ENCODE assay signal across 15 cellular contexts in genomic region chr2:238855299-238855698, GRCh38. TPM values are rescaled to one million over a fixed set of nuclear protein-coding genes. Genes with fewer than 3 reads are reported as not detected.
DNase-seq lines count a peak whose midpoint lies in the region; ATAC-seq and TF ChIP-seq lines count a peak whose summit lies in the region.
"Had no signal": no experiment of that assay in that cellular context is flagged by ENCODE, and none has a peak within 500 bp of the region (broad histone marks: within the 10 kb centered on the region; RNA-seq: fewer than 3 reads in every experiment).

No MANE protein-coding gene starts in this region.

- no peak overlapping the region for H3K4me3 Mint-ChIP-seq in Calu3 (ENCODE audit: low read depth, unreplicated experiment)
- H3K4me3 Mint-ChIP-seq in activated T-helper 17 cell treated with anti-CD3 and anti-CD28 coated beads, Interleukin-2, amount 50 U/mL, for 72 hours, result no peak overlapping the region
- H3K4me3 Mint-ChIP-seq: GM23338 had no signal

- H3K14ac ChIP-seq in mesenchymal stem cell (ENCODE audit: low read length in 2 of 2), result no peak overlapping the region

- H3K23ac ChIP-seq in mesenchymal stem cell (ENCODE audit: low read length in 2 of 2), result no peak overlapping the region

- no peak overlapping the region for H2AK5ac ChIP-seq in mesenchymal stem cell (ENCODE audit: low read length, severe bottlenecking)

- no TSS peak for BruUV-seq in Calu3 (replicated peaks; lab: Mats Ljungman, UMichigan)

- no peak for ATAC-seq in activated T-helper 17 cell treated with anti-CD3 and anti-CD28 coated beads, Interleukin-2, amount 50 U/mL, for 72 hours (replicated peaks)
- ATAC-seq: GM23338 had no signal

- no peaks in the 10 kb centered on the region for H3K9me3 Mint-ChIP-seq in Calu3 (ENCODE audit: low read depth, unreplicated experiment)
- no peaks in the 10 kb centered on the region for H3K9me3 Mint-ChIP-seq in activated T-helper 17 cell treated with anti-CD3 and anti-CD28 coated beads, Interleukin-2, amount 50 U/mL, for 72 hours
- H3K9me3 Mint-ChIP-seq: GM23338 had no signal

- H3K27me3 ChIP-seq in SJSA1 (replicated peaks) (no peaks in the 10 kb centered on the region), mesenchymal stem cell (ENCODE audit: control insufficient read depth in 1 of 2, insufficient read depth in 1 of 2, low read length in 2 of 2) (peaks cover 0 to 36% of the 10 kb centered on the region in 2 experiments), vagina (no peaks in the 10 kb centered on the region), tibial nerve (peaks cover 0 to 31% of the 10 kb centered on the region in 2 donors)

- H3K36me3 ChIP-seq in SJSA1 (peaks cover 19% of the 10 kb centered on the region), mesenchymal stem cell (ENCODE audit: control insufficient read depth in 1 of 2, insufficient read depth in 2 of 2, low read depth in 1 of 2, low read length in 2 of 2) (peaks cover 0 to 75% of the 10 kb centered on the region in 2 experiments), vagina (no peaks in the 10 kb centered on the region), tibial nerve (no peaks in the 10 kb centered on the region)
- H3K36me3 ChIP-seq: BLaER1 treated with 17β-estradiol and CSF1 and Interleukin-3, amounts not matched to agents 10 nM and 100 nM had no signal

- no peak for TF ChIP-seq EP300 in tibial nerve (IDR thresholded peaks at IDR 0.05)

- H2BK5ac ChIP-seq in mesenchymal stem cell (ENCODE audit: low read depth, low read length, poor library complexity, severe bottlenecking), result no peak overlapping the region

- no peak overlapping the region for H3K4ac ChIP-seq in mesenchymal stem cell (ENCODE audit: low read depth in 1 of 2, low read length in 2 of 2)

- peaks cover 60% of the 10 kb centered on the region for H3K27me3 Mint-ChIP-seq in Calu3 (ENCODE audit: unreplicated experiment)
- peaks cover 43% of the 10 kb centered on the region for H3K27me3 Mint-ChIP-seq in activated T-helper 17 cell treated with anti-CD3 and anti-CD28 coated beads, Interleukin-2, amount 50 U/mL, for 72 hours

- intact Hi-C loops in vagina (cut with DNase I), result no loop called here
- intact Hi-C loops in Calu3 (cut with micrococcal nuclease; ENCODE audit: unreplicated experiment), result no loop called here

- no peaks in the 10 kb centered on the region for H3K36me3 Mint-ChIP-seq in Calu3 (ENCODE audit: insufficient read depth, unreplicated experiment)
- H3K36me3 Mint-ChIP-seq in activated T-helper 17 cell treated with anti-CD3 and anti-CD28 coated beads, Interleukin-2, amount 50 U/mL, for 72 hours (ENCODE audit: low read depth), result no peaks in the 10 kb centered on the region

- no peak overlapping the region for H4K8ac ChIP-seq in mesenchymal stem cell (ENCODE audit: low read length)

- H3K27ac Mint-ChIP-seq in Calu3 (ENCODE audit: unreplicated experiment), result no peak overlapping the region
- no peak overlapping the region for H3K27ac Mint-ChIP-seq in activated T-helper 17 cell treated with anti-CD3 and anti-CD28 coated beads, Interleukin-2, amount 50 U/mL, for 72 hours
- H3K27ac Mint-ChIP-seq: GM23338 had no signal

- no peak overlapping the region for H2BK15ac ChIP-seq in mesenchymal stem cell (ENCODE audit: low read depth, poor library complexity, severe bottlenecking)

- no peak for TF ChIP-seq POLR2A in vagina (IDR thresholded peaks at IDR 0.05)
- no peak for TF ChIP-seq POLR2A in tibial nerve (IDR thresholded peaks at IDR 0.05)

- no peak for TF ChIP-seq CTCF in vagina (IDR thresholded peaks at IDR 0.05)
- no peak for TF ChIP-seq CTCF in Calu3 (IDR thresholded peaks at IDR 0.05; ENCODE audit: unreplicated experiment)
- TF ChIP-seq CTCF in tibial nerve (IDR thresholded peaks at IDR 0.05), result no peak

- peak; percentile 67 for DNase-seq in EH (ENCODE audit: low read depth)
- no peak for DNase-seq in SJSA1 (ENCODE audit: low read depth in 1 of 2, low spot score in 2 of 2)
- DNase-seq in mesenchymal stem cell, result no peak
- peak in 1 of 2 donors; percentile 16 for DNase-seq in vagina (ENCODE audit: extremely low spot score in 2 of 2)
- DNase-seq in Calu3, result no peak
- no peak for DNase-seq in tibial nerve (ENCODE audit: low spot score in 2 of 2)
- DNase-seq: DND-41, KBM-7, MV-4-11, NCI-H1417, NCI-H2029, NCI-H2171 treated with DMSO at 0.1 percent for 48 hours had no signal

- WGBS in mesenchymal stem cell, result 98% methylated on average over 6 of the region's 9 CpGs
- 95 to 96% methylated on average over 9 of the region's 9 CpGs for WGBS in tibial nerve, 2 donors

- no peak overlapping the region for H2BK120ac ChIP-seq in mesenchymal stem cell (ENCODE audit: low read depth, low read length)

- no peak overlapping the region for H4K91ac ChIP-seq in mesenchymal stem cell (ENCODE audit: low read length)

- H3K9ac ChIP-seq in mesenchymal stem cell (ENCODE audit: low read length), result peak overlapping the region; percentile 99
- H3K9ac ChIP-seq: BLaER1 treated with 17β-estradiol and CSF1 and Interleukin-3, amounts not matched to agents 10 nM and 100 nM had no signal

- H2AFZ ChIP-seq in mesenchymal stem cell (ENCODE audit: low read depth, low read length), result no peak overlapping the region
- H2AFZ ChIP-seq: GM23338 had no signal

- H3K27ac ChIP-seq in SJSA1, result no peak overlapping the region
- H3K27ac ChIP-seq in mesenchymal stem cell (ENCODE audit: low read length, poor library complexity, severe bottlenecking), result no peak overlapping the region
- peak overlapping the region; percentile 94 for H3K27ac ChIP-seq in vagina
- no peak overlapping the region for H3K27ac ChIP-seq in tibial nerve
- H3K27ac ChIP-seq: BLaER1 treated with 17β-estradiol and CSF1 and Interleukin-3, amounts not matched to agents 10 nM and 100 nM had no signal

- no peaks in the 10 kb centered on the region for H3K4me1 Mint-ChIP-seq in Calu3 (ENCODE audit: low read depth, unreplicated experiment)
- no peaks in the 10 kb centered on the region for H3K4me1 Mint-ChIP-seq in activated T-helper 17 cell treated with anti-CD3 and anti-CD28 coated beads, Interleukin-2, amount 50 U/mL, for 72 hours

- CTCF ChIA-PET in Calu3 (lab: Charles Lee), result no interaction called here

- no peaks in the 10 kb centered on the region for H3K79me1 ChIP-seq in mesenchymal stem cell (replicated peaks; ENCODE audit: low read length, poor library complexity, severe bottlenecking)

- H3K4me3 ChIP-seq in SJSA1, result peak overlapping the region; percentile 10; the same call in 1 of the 2 replicates
- H3K4me3 ChIP-seq in mesenchymal stem cell (ENCODE audit: insufficient read depth in 1 of 2, low read depth in 1 of 2, low read length in 2 of 2), result peak overlapping the region in 1 of 2 experiments; percentile 98
- H3K4me3 ChIP-seq in vagina, result peak overlapping the region; percentile 27 to 31
- no peak overlapping the region for H3K4me3 ChIP-seq in tibial nerve
- H3K4me3 ChIP-seq: BLaER1 treated with 17β-estradiol and CSF1 and Interleukin-3, amounts not matched to agents 10 nM and 100 nM; GM23338 had no signal

- H3K18ac ChIP-seq in mesenchymal stem cell (ENCODE audit: low read depth in 1 of 2, low read length in 2 of 2), result no peak overlapping the region

- H3K9me3 ChIP-seq in SJSA1 (replicated peaks) (no peaks in the 10 kb centered on the region), mesenchymal stem cell (ENCODE audit: control insufficient read depth, low read length) (no peaks in the 10 kb centered on the region), vagina (no peaks in the 10 kb centered on the region), tibial nerve (no peaks in the 10 kb centered on the region)

- H2BK12ac ChIP-seq in mesenchymal stem cell (ENCODE audit: low read length in 2 of 2), result no peak overlapping the region

- no peak overlapping the region for H3K4me2 ChIP-seq in mesenchymal stem cell (ENCODE audit: low read length, poor library complexity, severe bottlenecking)

- peaks cover 22% of the 10 kb centered on the region for H3K4me1 ChIP-seq in SJSA1 (replicated peaks)
- H3K4me1 ChIP-seq in mesenchymal stem cell (ENCODE audit: control insufficient read depth, insufficient read depth, low read depth, low read length), result no peaks in the 10 kb centered on the region
- peaks cover 22% of the 10 kb centered on the region for H3K4me1 ChIP-seq in vagina
- H3K4me1 ChIP-seq in tibial nerve, result no peaks in the 10 kb centered on the region

RNA-seq across cellular contexts. Expression of gene TWIST2, which starts 7.4 kb away (rescaled TPM):
- 32.6 and 33.9 TPM in 2 replicates for total RNA-seq in SJSA1 (2014; rRNA removed; shearing (Covaris generic))
- polyA plus RNA-seq in mesenchymal stem cell (2013, experiment 1 of 2), result 11.1 TPM
- 11.7 TPM for polyA plus RNA-seq in mesenchymal stem cell (2013, experiment 2 of 2)
- 214 TPM for total RNA-seq in vagina
- total RNA-seq in Calu3 (2022), result not detected in 2 replicates
- total RNA-seq in tibial nerve, result 100 to 1,000 TPM in 3 of 4 donors, 10 to 100 TPM in 1; 72.5 to 140 (median 106) TPM
- total RNA-seq in activated T-helper 17 cell treated with anti-CD3 and anti-CD28 coated beads, Interleukin-2, amount 50 U/mL, for 72 hours, result not detected

Comparison
In these comparisons a context has a peak if more than half of its experiments do, and no peak if none do; other contexts are left out.
1. H3K4me3 ChIP-seq: peak in SJSA1 (single experiment) and vagina (2 of 2); none in tibial nerve (0 of 4).
2. RNA of gene TWIST2, which starts 7.4 kb away (total RNA-seq): 214 TPM in vagina (single experiment), 72.5 to 140 TPM in tibial nerve and 32.6 to 33.9 TPM in SJSA1; not detected in Calu3 and not detected in activated T-helper 17 cell treated with anti-CD3 and anti-CD28 coated beads, Interleukin-2, amount 50 U/mL, for 72 hours; every median in the first group is over 10 times any median in the second.